ENCODE assay signal across 23 cellular contexts in the genomic region with DNA sequence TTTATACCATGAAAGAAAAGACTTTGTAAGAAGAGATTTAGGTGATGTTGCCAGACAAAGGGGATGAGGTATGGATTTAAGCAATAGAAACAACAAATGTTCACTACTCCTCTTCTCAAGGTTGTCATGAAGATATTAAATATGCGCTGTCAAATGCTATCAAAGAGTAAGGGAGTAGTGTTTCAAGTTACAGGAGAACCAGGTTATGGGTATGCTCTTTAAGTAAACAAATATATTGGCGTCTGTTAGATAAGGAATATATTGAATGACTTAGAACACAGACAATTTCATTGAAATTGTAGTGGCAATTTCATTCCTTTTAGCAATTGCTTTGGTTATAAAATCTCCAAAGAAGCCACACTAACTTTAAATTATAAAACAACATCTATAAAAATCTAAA.
"Had no signal": no experiment of that assay in that cellular context is flagged by ENCODE, and none has a peak within 500 bp of the region (broad histone marks: within the 10 kb centered on the region; RNA-seq: fewer than 3 reads in every experiment).

No MANE protein-coding gene starts in this region.

- H2AFZ ChIP-seq: parathyroid adenoma had no signal

- ATAC-seq: mucosa of descending colon; natural killer cell treated with Interleukin-12 subunit alpha and Interleukin-12 subunit beta and Interleukin-15 and Interleukin-18, amount 100 ng/mL, for 72 hours; right lobe of liver; stimulated activated naive B cell treated with anti-CD40 and anti-IgM and Interleukin-4, amounts not matched to agents 10 μg/mL and 1 μg/mL and 100 μg/mL, for 72 hours had no signal

- H3K9me3 ChIP-seq: esophagus squamous epithelium, heart right ventricle, mucosa of descending colon, neutrophil, right lobe of liver, suprapubic skin, vagina had no signal

- H3K27ac ChIP-seq: coronary artery, esophagus squamous epithelium, neutrophil, parathyroid adenoma, right lobe of liver, suprapubic skin, vagina had no signal

- DNase-seq: dermis blood vessel endothelial cell; effector memory CD4-positive, alpha-beta T cell; erythroblast; esophagus squamous epithelium; foreskin melanocyte; glutamatergic neuron; heart right ventricle; hippocampal formation; mucosa of descending colon; naive B cell; right lobe of liver; small intestine; stimulated activated CD4-positive, alpha-beta T cell treated with anti-CD3 and anti-CD28 coated beads, Interleukin-15, amount 100 ng/mL, for 24 hours; stimulated activated CD4-positive, alpha-beta T cell treated with anti-CD3 and anti-CD28 coated beads, Interleukin-2, amount 100 ng/mL, for 48 hours; stimulated activated naive B cell treated with anti-CD40 and anti-IgM and Interleukin-4, amounts not matched to agents 10 μg/mL and 1 μg/mL and 100 μg/mL, for 72 hours; trophoblast cell had no signal

- H3K27me3 ChIP-seq: esophagus squamous epithelium, heart right ventricle, neutrophil, right lobe of liver, suprapubic skin, vagina had no signal

- H3K9ac ChIP-seq: parathyroid adenoma had no signal

- H3K4me3 ChIP-seq: coronary artery, esophagus squamous epithelium, lung, mucosa of descending colon, right lobe of liver, suprapubic skin, vagina had no signal

- H3K4me1 ChIP-seq: esophagus squamous epithelium, parathyroid adenoma, right lobe of liver, suprapubic skin had no signal
